1 cellular context compared by ENCODE assay signal in genomic region chr19:53467138-53467502, GRCh38.
TF ChIP-seq lines count a peak whose summit lies in the region.

No MANE protein-coding gene starts in this region.

TF ChIP-seq in H1, 55 proteins besides CTCF, POLR2A, EP300 and RAD21 (continued from another document):
- no peak for TF ChIP-seq SP4 (IDR thresholded peaks at IDR 0.05; ENCODE audit: low read length)
